In the genomic region with DNA sequence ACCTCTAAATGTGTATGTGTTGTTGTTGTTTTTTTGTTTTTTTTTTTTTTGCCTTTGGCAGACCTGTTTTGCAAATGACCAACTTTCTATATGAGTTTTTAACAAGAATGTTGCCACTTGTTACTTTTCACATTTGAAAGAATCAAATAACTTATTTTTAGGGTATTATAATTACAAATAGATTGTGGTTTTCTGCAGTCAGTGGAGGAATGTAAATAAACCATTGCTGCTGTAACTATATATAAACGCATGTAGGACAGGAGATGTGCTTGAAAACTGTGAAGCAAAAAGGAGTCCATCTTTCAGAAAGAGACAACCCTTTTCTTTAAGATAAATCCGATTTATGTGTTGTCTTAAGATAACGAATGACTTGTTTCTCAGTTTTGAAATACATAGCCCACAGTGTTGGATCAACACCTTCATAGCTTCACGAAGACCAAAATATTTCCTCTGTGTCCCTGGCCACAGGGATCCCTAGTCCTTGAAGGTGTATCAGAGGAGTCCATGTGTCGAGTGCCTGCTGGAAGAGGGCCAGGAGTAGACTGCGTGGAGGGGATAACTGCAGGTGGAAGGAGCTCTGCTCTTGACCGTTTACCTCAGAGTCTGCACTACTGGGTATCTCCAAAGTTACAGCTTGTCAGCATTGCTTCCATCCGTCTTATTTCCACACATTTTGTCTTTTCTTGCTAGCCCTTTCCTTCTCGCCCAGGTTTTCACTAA, we compare ENCODE assay signal across 1 cellular context.
TF ChIP-seq lines count a peak whose summit lies in the region.

No MANE protein-coding gene starts in this region.

TF ChIP-seq in K562, 482 proteins besides CTCF, POLR2A, EP300 and RAD21:
- TF ChIP-seq HES1 (IDR thresholded peaks at IDR 0.05; ENCODE audit: low read depth) (no peak), PTTG1 (tag; IDR thresholded peaks at IDR 0.05; ENCODE audit: low read depth) (no peak), NFIC (IDR thresholded peaks at IDR 0.05) (peak; percentile 88), DPF2 (IDR thresholded peaks at IDR 0.05) (peak; percentile 17; the same call in 1 of the 2 replicates), SRSF7 (optimal IDR thresholded peaks at IDR 0.05; ENCODE audit: low read depth, low read length) (no peak), CTCFL (IDR thresholded peaks at IDR 0.05; ENCODE audit: borderline replicate concordance, insufficient read depth, low read depth, low read length, poor library complexity, severe bottlenecking) (no peak), CBFA2T2 (conservative IDR thresholded peaks at IDR 0.05) (peak; percentile 67), CBFA2T3 (IDR thresholded peaks at IDR 0.05) (peak; percentile 83), NCOR1 (IDR thresholded peaks at IDR 0.05) (peak; percentile 53; the same call in 1 of the 2 replicates), POLR2AphosphoS5 (IDR thresholded peaks at IDR 0.05; ENCODE audit: control insufficient read depth, insufficient read depth, low read depth, low read length) (peak; percentile 60), ARID1B (IDR thresholded peaks at IDR 0.05) (peak; percentile 73), CBX5 (IDR thresholded peaks at IDR 0.05; ENCODE audit: borderline replicate concordance, low read depth) (no peak), TAL1 (IDR thresholded peaks at IDR 0.05) (peak; percentile 67), TEAD4 (IDR thresholded peaks at IDR 0.05; ENCODE audit: low read length) (peak; percentile 64), TEAD4 (CRISPR knock-in tag; IDR thresholded peaks at IDR 0.05; ENCODE audit: borderline replicate concordance) (no peak), MTA2 (IDR thresholded peaks at IDR 0.05; ENCODE audit: low read depth) (0 out of 2 replicates have a peak, but pooled peaks have one; percentile 42), TCF3 (CRISPR knock-in tag; IDR thresholded peaks at IDR 0.05) (peak; percentile 73)
- TF ChIP-seq, protein P1, sequence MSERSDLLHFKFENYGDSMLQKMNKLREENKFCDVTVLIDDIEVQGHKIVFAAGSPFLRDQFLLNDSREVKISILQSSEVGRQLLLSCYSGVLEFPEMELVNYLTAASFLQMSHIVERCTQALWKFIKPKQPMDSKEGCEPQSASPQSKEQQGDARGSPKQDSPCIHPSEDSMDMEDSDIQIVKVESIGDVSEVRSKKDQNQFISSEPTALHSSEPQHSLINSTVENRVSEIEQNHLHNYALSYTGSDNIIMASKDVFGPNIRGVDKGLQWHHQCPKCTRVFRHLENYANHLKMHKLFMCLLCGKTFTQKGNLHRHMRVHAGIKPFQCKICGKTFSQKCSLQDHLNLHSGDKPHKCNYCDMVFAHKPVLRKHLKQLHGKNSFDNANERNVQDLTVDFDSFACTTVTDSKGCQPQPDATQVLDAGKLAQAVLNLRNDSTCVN (CRISPR knock-in tag; IDR thresholded peaks at IDR 0.05): no peak
